In genomic region chr17:50392621-50393020, GRCh38 we compare ENCODE assay signal across 25 cellular contexts. TPM values are rescaled to one million over a fixed set of nuclear protein-coding genes. Genes with fewer than 3 reads are reported as not detected.
DNase-seq lines count a peak whose midpoint lies in the region; ATAC-seq, FAIRE-seq and TF ChIP-seq lines count a peak whose summit lies in the region.
"Had no signal": no experiment of that assay in that cellular context is flagged by ENCODE, and none has a peak within 500 bp of the region (broad histone marks: within the 10 kb centered on the region; RNA-seq: fewer than 3 reads in every experiment).

No MANE protein-coding gene starts in this region.

- POLR2A ChIA-PET in PC-3 (lab: Charles Lee; ENCODE audit: unreplicated experiment) (interaction anchor here (0.6 kb wide), 1 partner anchor 39 kb away, joined by 3 read pairs; no protein-coding TSS in a partner anchor), GM12878 (lab: Charles Lee) (interaction anchor here (0.6 kb wide), 3 partner anchors 11 to 306 kb away, joined by 3 to 5 read pairs (median 3); no protein-coding TSS in a partner anchor)

- FAIRE-seq in GM12878 (lab: Jason Lieb, UNC), result no peak
- no peak for FAIRE-seq in pancreas (lab: Jason Lieb, UNC)
- FAIRE-seq: A204.1, D721Med had no signal

- H3K27ac Mint-ChIP-seq in HFFc6, result peak overlapping the region; percentile 21; the same call in 1 of the 2 replicates
- H3K27ac Mint-ChIP-seq: CD4-positive, alpha-beta T cell; GM23338; IgD-negative memory B cell had no signal

- DNase-seq in HFFc6 (no peak), PC-3 (no peak), GM12878 (ENCODE audit: low read depth, low spot score) (no peak), pancreas (peak in 5 of 6 donors; percentile 46 to 74 (median 56)), SW 1271 (lab: John Stamatoyannopoulos, UW) (no peak), nucleus accumbens (lab: John Stamatoyannopoulos, UW) (no peak), NCI-H1105 (lab: John Stamatoyannopoulos, UW) (no peak)
- DNase-seq: CD4-positive, alpha-beta T cell; NCI-H1048; NCI-H1417 treated with DMSO at 0.1 percent for 48 hours; NCI-H1694 treated with DMSO at 0.1 percent for 48 hours; NCI-H2081; NCI-H2227 treated with DMSO at 0.1 percent for 48 hours; NCI-H510A; NCI-H69; OCI-M1; Right ventricle myocardium superior had no signal

- peaks cover 52% of the 10 kb centered on the region for H3K4me1 ChIP-seq in PC-3 (ENCODE audit: insufficient read depth, low read length)
- H3K4me1 ChIP-seq in GM12878 (ENCODE audit: control insufficient read depth, insufficient read depth, low read length), result peaks cover 14% of the 10 kb centered on the region
- H3K4me1 ChIP-seq in pancreas, result peaks cover under 1 to 12% (median 10%) of the 10 kb centered on the region in 3 donors

- peaks cover 80% of the 10 kb centered on the region for H3K79me2 ChIP-seq in PC-3 (ENCODE audit: low read length)
- H3K79me2 ChIP-seq in GM12878 (ENCODE audit: control insufficient read depth, insufficient read depth, low read length), result peaks cover 37% of the 10 kb centered on the region

- no peak for TF ChIP-seq EP300 in GM12878 (IDR thresholded peaks at IDR 0.05; ENCODE audit: borderline replicate concordance in 1 of 2, control insufficient read depth in 1 of 2, low read depth in 2 of 2, low read length in 2 of 2)

- peaks cover 41% of the 10 kb centered on the region for H3K4me1 Mint-ChIP-seq in HFFc6 (ENCODE audit: low read depth)

- SMC1A ChIA-PET in GM12878 (lab: Charles Lee; ENCODE audit: uncharacterized antibody, unreplicated experiment), result interaction anchor here (0.9 to 3.2 kb wide), 3 partner anchors 11 to 101 kb away, joined by 3 to 16 read pairs (median 11); no protein-coding TSS in a partner anchor

- H3K9ac ChIP-seq in PC-3 (ENCODE audit: low read length), result no peak overlapping the region
- H3K9ac ChIP-seq in GM12878 (ENCODE audit: control insufficient read depth, insufficient read depth, low read length), result no peak overlapping the region
- H3K9ac ChIP-seq: BLaER1, KMS-11 had no signal

- H2AFZ ChIP-seq in PC-3 (ENCODE audit: low read length), result no peak overlapping the region
- H2AFZ ChIP-seq in GM12878 (ENCODE audit: control insufficient read depth, low read depth, low read length), result no peak overlapping the region
- H2AFZ ChIP-seq: GM23338 had no signal

- RAD21 ChIA-PET in GM12878 (lab: Charles Lee; ENCODE audit: unreplicated experiment), result interaction anchor here (1.5 kb wide), 1 partner anchor 29 kb away, joined by 3 read pairs; no protein-coding TSS in a partner anchor

- TF ChIP-seq CTCF in HFFc6 (IDR thresholded peaks at IDR 0.05) (no peak), PC-3 (conservative IDR thresholded peaks at IDR 0.05; ENCODE audit: low read depth, low read length) (no peak), GM12878 (IDR thresholded peaks at IDR 0.05 in 2 of 3, conservative IDR thresholded peaks at IDR 0.05 in 1 of 3; ENCODE audit: control insufficient read depth in 2 of 3, extremely low read depth in 1 of 3, insufficient read depth in 1 of 3, low read depth in 3 of 3, low read length in 3 of 3) (no peak), pancreas (IDR thresholded peaks at IDR 0.05) (no peak)

- H3K36me3 ChIP-seq in PC-3 (ENCODE audit: low read depth, low read length) (peaks cover 73% of the 10 kb centered on the region), GM12878 (ENCODE audit: control insufficient read depth in 2 of 2, insufficient read depth in 2 of 2, low read length in 1 of 2) (peaks cover 26 to 38% of the 10 kb centered on the region in 2 experiments), pancreas (peaks cover 6 to 65% (median 35%) of the 10 kb centered on the region in 3 donors)

- peak overlapping the region; percentile 13; the same call in 1 of the 2 replicates for H3K4me3 ChIP-seq in PC-3 (ENCODE audit: low read length)
- H3K4me3 ChIP-seq in GM12878, result no peak overlapping the region
- H3K4me3 ChIP-seq in pancreas, result no peak overlapping the region
- H3K4me3 ChIP-seq: BLaER1, GM23338, HAP-1, SJSA1 had no signal

- WGBS in GM12878 (ENCODE audit: insufficient coverage, insufficient replicate concordance, low lambda C conversion rate, missing lambda C conversion rate), result 82% methylated on average over 6 of the region's 6 CpGs
- WGBS in pancreas, 2 donors, result 47% methylated on average over 6 of the region's 6 CpGs

- CTCF ChIA-PET in PC-3 (lab: Charles Lee), result no interaction called here
- CTCF ChIA-PET in GM12878 (lab: Yijun Ruan, JAX), result interaction anchor here (0.7 to 2.4 kb wide), 5 partner anchors 19 to 193 kb away, joined by 3 to 12 read pairs (median 6); partner anchors contain the start of genes EME1 and MRPL27

- H3K27me3 ChIP-seq in PC-3 (ENCODE audit: low read length), result no peaks in the 10 kb centered on the region
- H3K27me3 ChIP-seq in GM12878 (replicated peaks in 1 of 2; ENCODE audit: control insufficient read depth in 2 of 2, insufficient read depth in 2 of 2, low read length in 1 of 2), result no peaks in the 10 kb centered on the region
- H3K27me3 ChIP-seq in pancreas, result no peaks in the 10 kb centered on the region
- H3K27me3 ChIP-seq: BLaER1, SJSA1 had no signal

- no peaks in the 10 kb centered on the region for H3K9me3 Mint-ChIP-seq in HFFc6
- H3K9me3 Mint-ChIP-seq: CD4-positive, alpha-beta T cell; GM23338; IgD-negative memory B cell had no signal

- H3K27me3 Mint-ChIP-seq in HFFc6 (ENCODE audit: insufficient read depth), result no peaks in the 10 kb centered on the region; the same call in 1 of the 2 replicates
- H3K27me3 Mint-ChIP-seq: CD4-positive, alpha-beta T cell; IgD-negative memory B cell had no signal

- H3K4me2 ChIP-seq in PC-3 (ENCODE audit: low read length) (peak overlapping the region; percentile 60), GM12878 (ENCODE audit: control insufficient read depth, insufficient read depth) (no peak overlapping the region)
- H3K4me2 ChIP-seq: BLaER1, GM23338, KMS-11 had no signal

- no peak overlapping the region for H3K4me3 Mint-ChIP-seq in HFFc6
- H3K4me3 Mint-ChIP-seq: CD4-positive, alpha-beta T cell; GM23338 had no signal

- intact Hi-C loops in PC-3 (cut with micrococcal nuclease), result loop anchor here (10.0 kb wide), 1 partner anchor 242 kb away; the partner anchor contains the start of gene ABCC3
- intact Hi-C loops in GM12878 (cut with micrococcal nuclease; ENCODE audit: unreplicated experiment), result no loop called here
- intact Hi-C loops in pancreas (cut with DNase I), result no loop called here

- in situ Hi-C loops in GM12878 (cut with MboI), result no loop called here

- peak overlapping the region; percentile 81 for H3K27ac ChIP-seq in PC-3 (ENCODE audit: low read length)
- H3K27ac ChIP-seq in GM12878 (ENCODE audit: control insufficient read depth, insufficient read depth), result no peak overlapping the region
- no peak overlapping the region for H3K27ac ChIP-seq in pancreas
- H3K27ac ChIP-seq: BLaER1, KMS-11, SJSA1 had no signal

- H3K9me3 ChIP-seq in PC-3 (ENCODE audit: low read length) (no peaks in the 10 kb centered on the region), GM12878 (replicated peaks; ENCODE audit: control insufficient read depth, insufficient read depth, low read length) (no peaks in the 10 kb centered on the region), pancreas (no peaks in the 10 kb centered on the region)
- H3K9me3 ChIP-seq: BLaER1, HAP-1, SJSA1 had no signal

- 0 out of 2 replicates have a peak, but pooled peaks have one; percentile 2 for TF ChIP-seq POLR2A in GM12878 (IDR thresholded peaks at IDR 0.05; ENCODE audit: low read depth, low read length)

- BruUV-seq in PC-3 (replicated peaks; lab: Mats Ljungman, UMichigan) (no TSS peak), GM12878 (replicated peaks; lab: Mats Ljungman, UMichigan) (no TSS peak)

- H4K20me1 ChIP-seq in PC-3 (ENCODE audit: low read length) (peaks cover 55% of the 10 kb centered on the region), GM12878 (ENCODE audit: control insufficient read depth, insufficient read depth) (no peaks in the 10 kb centered on the region)

- peaks cover 20% of the 10 kb centered on the region for H3F3A ChIP-seq in PC-3 (ENCODE audit: low read length, unreplicated experiment)

- ATAC-seq in PC-3 (no peak), GM12878 (no peak), pancreas (peak in 2 of 4 donors; percentile 12 to 16)
- ATAC-seq: GM23338 had no signal

- peaks cover 75% of the 10 kb centered on the region for H3K36me3 Mint-ChIP-seq in HFFc6 (ENCODE audit: low read depth)

- H3K9me2 ChIP-seq in PC-3 (replicated peaks; ENCODE audit: low read length), result no peaks in the 10 kb centered on the region

- no peak for TF ChIP-seq RAD21 in GM12878 (IDR thresholded peaks at IDR 0.05; ENCODE audit: insufficient read depth, low read depth, low read length)

RNA-seq across cellular contexts. Expression of gene LRRC59, which starts 4.7 kb away (rescaled TPM):
- 100 to 1,000 TPM; 214 to 272 (median 261) TPM for total RNA-seq in HFFc6 (2021; fragmentation: NEBNext Ultra II Directional; extraction: Animal tissue kit (Norgen Biotek cat#: 25700))
- total RNA-seq in PC-3 (2014; rRNA removed), result 324 and 427 TPM in 2 replicates
- total RNA-seq in GM12878 (2013; cell fraction: nucleolus; rRNA removed), result 44.7 and 47.5 TPM in 2 replicates
- total RNA-seq in GM12878 (2014; rRNA removed), result 64.3 and 72.4 TPM in 2 replicates
- 49.2 and 54.2 TPM in 2 replicates for total RNA-seq in GM12878 (2014; rRNA removed; fragmentation: Illumina TruSeq; extraction: Trizol)
- 79.2 and 82.2 TPM in 2 replicates for total RNA-seq in GM12878 (2021)
- polyA plus RNA-seq in GM12878 (2011; ENCODE audit: low read depth), result 37.4 TPM
- 34.1 and 53.4 TPM in 2 replicates for polyA plus RNA-seq in GM12878 (2011; rRNA removed)
- polyA plus RNA-seq in GM12878 (2011; cell fraction: cytosol; rRNA removed), result 40.1 and 42.1 TPM in 2 replicates
- polyA plus RNA-seq in GM12878 (2011; cell fraction: nucleus; rRNA removed), result 34.9 and 44.1 TPM in 2 replicates
- 43.8 and 56.7 TPM in 2 replicates for polyA plus RNA-seq in GM12878 (2012)
- polyA plus RNA-seq in GM12878 (2014; fragmentation: Illumina TruSeq; extraction: Trizol), result 59.2 and 70.4 TPM in 2 replicates
- 10 to 100 TPM in 1 of 2 experiments, 1 to 10 TPM in 1; 8.8 to 17.9 TPM for polyA plus RNA-seq in GM12878 (2014; fragmentation: Nextera tagmentation; extraction: Ambion mirVana)
- polyA plus RNA-seq in GM12878 (2014; rRNA removed), result 55.7 and 63.3 TPM in 2 replicates
- polyA plus RNA-seq in GM12878 (2016; fragmentation: Nextera tagmentation; extraction: Ambion mirVana), result 10 to 100 TPM; 75.5 to 81.2 TPM
- 53.7 and 74.0 TPM in 2 replicates for polyA minus RNA-seq in GM12878 (2011; rRNA and poly(A)+ RNA removed)
- polyA minus RNA-seq in GM12878 (2011; cell fraction: cytosol; rRNA and poly(A)+ RNA removed), result 17.4 and 25.3 TPM in 2 replicates
- polyA minus RNA-seq in GM12878 (2011; cell fraction: nucleus; rRNA and poly(A)+ RNA removed), result 22.2 and 37.4 TPM in 2 replicates
- total RNA-seq in pancreas, result 100 to 1,000 TPM in 1 of 6 donors, 10 to 100 TPM in 5; 66.7 to 114 (median 74.2) TPM
- polyA plus RNA-seq in pancreas, result 10 to 100 TPM; 29.3 to 33.0 TPM

RNA-seq across cellular contexts. Expression of gene EME1, which starts 19.6 kb away (rescaled TPM):
- total RNA-seq in HFFc6 (2021; fragmentation: NEBNext Ultra II Directional; extraction: Animal tissue kit (Norgen Biotek cat#: 25700)), result 1 to 10 TPM; 3.3 to 7.7 (median 6.5) TPM
- total RNA-seq in PC-3 (2014; rRNA removed) (20.0 and 28.0 TPM in 2 replicates), GM12878 (2014; rRNA removed) (17.7 and 19.7 TPM in 2 replicates), GM12878 (2014; rRNA removed; fragmentation: Illumina TruSeq; extraction: Trizol) (18.1 and 20.6 TPM in 2 replicates), GM12878 (2021) (16.8 and 20.8 TPM in 2 replicates), pancreas (under 1 TPM in 4 of 6 donors, not detected in 2; 0.19 to 0.94 (median 0.29) TPM)
- total RNA-seq in GM12878 (2013; cell fraction: nucleolus; rRNA removed), result 21.7 and 26.6 TPM in 2 replicates
- 10.7 TPM for polyA plus RNA-seq in GM12878 (2011; ENCODE audit: low read depth)
- polyA plus RNA-seq in GM12878 (2011; rRNA removed) (31.3 and 31.8 TPM in 2 replicates), GM12878 (2014; fragmentation: Illumina TruSeq; extraction: Trizol) (23.2 and 26.9 TPM in 2 replicates), GM12878 (2014; fragmentation: Nextera tagmentation; extraction: Ambion mirVana) (10 to 100 TPM; 13.8 to 16.7 TPM), GM12878 (2014; rRNA removed) (22.9 and 23.7 TPM in 2 replicates), GM12878 (2016; fragmentation: Nextera tagmentation; extraction: Ambion mirVana) (10 to 100 TPM; 32.6 to 40.5 TPM), pancreas (under 1 TPM; 0.45 to 0.46 TPM)
- 22.9 and 24.6 TPM in 2 replicates for polyA plus RNA-seq in GM12878 (2011; cell fraction: cytosol; rRNA removed)
- 95.0 and 154 TPM in 2 replicates for polyA plus RNA-seq in GM12878 (2011; cell fraction: nucleus; rRNA removed)
- 20.0 and 25.2 TPM in 2 replicates for polyA plus RNA-seq in GM12878 (2012)
- polyA minus RNA-seq in GM12878 (2011; rRNA and poly(A)+ RNA removed), result 14.3 and 16.9 TPM in 2 replicates
- polyA minus RNA-seq in GM12878 (2011; cell fraction: cytosol; rRNA and poly(A)+ RNA removed), result 4.4 and 5.9 TPM in 2 replicates
- 11.7 and 13.2 TPM in 2 replicates for polyA minus RNA-seq in GM12878 (2011; cell fraction: nucleus; rRNA and poly(A)+ RNA removed)
- total RNA-seq: Right ventricle myocardium superior had no signal
- polyA plus RNA-seq: IgD-negative memory B cell had no signal

RNA-seq across cellular contexts. Expression of gene MRPL27, which starts 19.6 kb away (rescaled TPM):
- total RNA-seq in HFFc6 (2021; fragmentation: NEBNext Ultra II Directional; extraction: Animal tissue kit (Norgen Biotek cat#: 25700)), result 10 to 100 TPM; 70.0 to 78.7 (median 75.0) TPM
- total RNA-seq in PC-3 (2014; rRNA removed), result 168 and 173 TPM in 2 replicates
- total RNA-seq in GM12878 (2013; cell fraction: nucleolus; rRNA removed), result 42.6 and 54.2 TPM in 2 replicates
- 79.4 and 88.6 TPM in 2 replicates for total RNA-seq in GM12878 (2014; rRNA removed)
- total RNA-seq in GM12878 (2014; rRNA removed; fragmentation: Illumina TruSeq; extraction: Trizol), result 104 TPM in 2 replicates
- total RNA-seq in GM12878 (2021), result 83.0 and 87.9 TPM in 2 replicates
- polyA plus RNA-seq in GM12878 (2011; ENCODE audit: low read depth), result 68.9 TPM
- polyA plus RNA-seq in GM12878 (2011; rRNA removed), result 109 and 154 TPM in 2 replicates
- 185 and 201 TPM in 2 replicates for polyA plus RNA-seq in GM12878 (2011; cell fraction: cytosol; rRNA removed)
- 74.8 and 78.7 TPM in 2 replicates for polyA plus RNA-seq in GM12878 (2011; cell fraction: nucleus; rRNA removed)
- polyA plus RNA-seq in GM12878 (2012), result 52.5 and 54.3 TPM in 2 replicates
- 95.2 and 101 TPM in 2 replicates for polyA plus RNA-seq in GM12878 (2014; fragmentation: Illumina TruSeq; extraction: Trizol)
- polyA plus RNA-seq in GM12878 (2014; fragmentation: Nextera tagmentation; extraction: Ambion mirVana), result 100 to 1,000 TPM; 380 to 390 TPM
- polyA plus RNA-seq in GM12878 (2014; rRNA removed), result 102 and 109 TPM in 2 replicates
- polyA plus RNA-seq in GM12878 (2016; fragmentation: Nextera tagmentation; extraction: Ambion mirVana), result 100 to 1,000 TPM; 224 to 244 TPM
- 80.9 and 89.4 TPM in 2 replicates for polyA minus RNA-seq in GM12878 (2011; rRNA and poly(A)+ RNA removed)
- 18.0 and 19.5 TPM in 2 replicates for polyA minus RNA-seq in GM12878 (2011; cell fraction: cytosol; rRNA and poly(A)+ RNA removed)
- polyA minus RNA-seq in GM12878 (2011; cell fraction: nucleus; rRNA and poly(A)+ RNA removed), result 29.4 and 44.1 TPM in 2 replicates
- 10 to 100 TPM; 19.6 to 29.1 (median 23.9) TPM for total RNA-seq in pancreas
- 10 to 100 TPM; 84.5 to 89.0 TPM for polyA plus RNA-seq in pancreas

RNA-seq across cellular contexts. Expression of gene ACSF2, which starts 33.4 kb away (rescaled TPM):
- 10 to 100 TPM; 15.3 to 23.3 (median 17.5) TPM for total RNA-seq in HFFc6 (2021; fragmentation: NEBNext Ultra II Directional; extraction: Animal tissue kit (Norgen Biotek cat#: 25700))
- total RNA-seq in PC-3 (2014; rRNA removed) (69.3 and 72.7 TPM in 2 replicates), GM12878 (2014; rRNA removed) (22.5 and 25.1 TPM in 2 replicates), GM12878 (2014; rRNA removed; fragmentation: Illumina TruSeq; extraction: Trizol) (17.4 and 18.7 TPM in 2 replicates), GM12878 (2021) (28.5 and 32.8 TPM in 2 replicates), pancreas (10 to 100 TPM in 5 of 6 donors, 1 to 10 TPM in 1; 8.5 to 26.0 (median 18.1) TPM)
- total RNA-seq in GM12878 (2013; cell fraction: nucleolus; rRNA removed), result 78.0 and 93.4 TPM in 2 replicates
- polyA plus RNA-seq in GM12878 (2011; ENCODE audit: low read depth), result 19.8 TPM
- polyA plus RNA-seq in GM12878 (2011; rRNA removed) (11.7 and 13.2 TPM in 2 replicates), GM12878 (2014; fragmentation: Illumina TruSeq; extraction: Trizol) (15.5 and 20.9 TPM in 2 replicates), GM12878 (2014; fragmentation: Nextera tagmentation; extraction: Ambion mirVana) (10 to 100 TPM; 10.4 to 14.8 TPM), GM12878 (2014; rRNA removed) (22.4 and 24.9 TPM in 2 replicates), GM12878 (2016; fragmentation: Nextera tagmentation; extraction: Ambion mirVana) (1 to 10 TPM; 7.1 to 8.4 TPM), pancreas (10 to 100 TPM; 42.4 to 61.2 TPM)
- polyA plus RNA-seq in GM12878 (2011; cell fraction: cytosol; rRNA removed), result 11.9 and 13.3 TPM in 2 replicates
- polyA plus RNA-seq in GM12878 (2011; cell fraction: nucleus; rRNA removed), result 36.0 and 60.6 TPM in 2 replicates
- polyA plus RNA-seq in GM12878 (2012), result 20.5 and 23.0 TPM in 2 replicates
- polyA minus RNA-seq in GM12878 (2011; rRNA and poly(A)+ RNA removed), result 24.4 and 33.9 TPM in 2 replicates
- 4.9 and 7.8 TPM in 2 replicates for polyA minus RNA-seq in GM12878 (2011; cell fraction: cytosol; rRNA and poly(A)+ RNA removed)
- 13.7 and 18.1 TPM in 2 replicates for polyA minus RNA-seq in GM12878 (2011; cell fraction: nucleus; rRNA and poly(A)+ RNA removed)

RNA-seq across cellular contexts. Expression of gene XYLT2, which starts 46.7 kb away (rescaled TPM):
- 10 to 100 TPM; 38.9 to 47.1 (median 43.2) TPM for total RNA-seq in HFFc6 (2021; fragmentation: NEBNext Ultra II Directional; extraction: Animal tissue kit (Norgen Biotek cat#: 25700))
- total RNA-seq in PC-3 (2014; rRNA removed) (53.5 and 54.3 TPM in 2 replicates), GM12878 (2014; rRNA removed) (19.0 and 20.6 TPM in 2 replicates), GM12878 (2014; rRNA removed; fragmentation: Illumina TruSeq; extraction: Trizol) (5.9 and 7.2 TPM in 2 replicates), GM12878 (2021) (19.0 and 20.1 TPM in 2 replicates), pancreas (10 to 100 TPM in 5 of 6 donors, 1 to 10 TPM in 1; 9.8 to 15.0 (median 11.7) TPM)
- total RNA-seq in GM12878 (2013; cell fraction: nucleolus; rRNA removed), result 47.5 and 54.0 TPM in 2 replicates
- polyA plus RNA-seq in GM12878 (2011; ENCODE audit: low read depth), result 3.8 TPM
- polyA plus RNA-seq in GM12878 (2011; rRNA removed) (7.6 and 17.0 TPM in 2 replicates), GM12878 (2014; fragmentation: Illumina TruSeq; extraction: Trizol) (1.9 and 5.8 TPM in 2 replicates), GM12878 (2014; fragmentation: Nextera tagmentation; extraction: Ambion mirVana) (1 to 10 TPM in 1 of 2 experiments, under 1 TPM in 1; 0.82 to 1.5 TPM), GM12878 (2014; rRNA removed) (15.3 and 17.9 TPM in 2 replicates), GM12878 (2016; fragmentation: Nextera tagmentation; extraction: Ambion mirVana) (10 to 100 TPM; 11.2 to 14.7 TPM), pancreas (10 to 100 TPM; 15.2 to 15.5 TPM)
- 16.8 and 25.9 TPM in 2 replicates for polyA plus RNA-seq in GM12878 (2011; cell fraction: cytosol; rRNA removed)
- polyA plus RNA-seq in GM12878 (2011; cell fraction: nucleus; rRNA removed), result 49.6 and 54.4 TPM in 2 replicates
- 10.1 and 10.7 TPM in 2 replicates for polyA plus RNA-seq in GM12878 (2012)
- polyA minus RNA-seq in GM12878 (2011; rRNA and poly(A)+ RNA removed), result 19.5 and 36.3 TPM in 2 replicates
- polyA minus RNA-seq in GM12878 (2011; cell fraction: cytosol; rRNA and poly(A)+ RNA removed), result 15.2 and 16.1 TPM in 2 replicates
- polyA minus RNA-seq in GM12878 (2011; cell fraction: nucleus; rRNA and poly(A)+ RNA removed), result 13.2 and 20.3 TPM in 2 replicates

Comparison
In these comparisons a context has a peak if more than half of its experiments do, and no peak if none do; other contexts are left out.
1. DNase-seq: peak in pancreas (5 of 6); none in HFFc6 (single experiment), PC-3 (single experiment), GM12878 (single experiment), SW 1271 (0 of 2), nucleus accumbens (0 of 56) and NCI-H1105 (single experiment).